In the genomic region with DNA sequence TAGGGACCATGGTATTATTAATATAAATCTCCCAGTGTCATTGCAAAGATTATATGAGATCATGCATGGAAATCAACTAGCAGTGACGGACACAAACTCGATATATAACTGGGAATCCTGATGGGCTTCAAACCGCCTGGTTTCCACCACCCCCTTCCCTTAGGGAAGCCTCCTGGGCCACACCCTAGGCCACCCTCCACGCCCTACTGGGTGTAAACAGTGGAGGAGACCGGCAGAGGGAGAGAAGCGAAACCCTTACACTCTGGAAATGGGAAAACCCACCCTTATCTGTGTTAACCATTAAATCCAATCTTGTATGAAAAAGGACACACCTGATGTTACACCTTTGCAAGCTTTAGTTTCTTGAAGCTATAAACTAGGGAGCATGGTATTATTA, we compare ENCODE assay signal across 8 cellular contexts. TPM values are rescaled to one million over a fixed set of nuclear protein-coding genes. Genes with fewer than 3 reads are reported as not detected.
A peak's percentile ranks its signal among the peaks of the same experiment; 100 is the strongest.
DNase-seq lines count a peak whose midpoint lies in the region; ATAC-seq, FAIRE-seq and TF ChIP-seq lines count a peak whose summit lies in the region.

No MANE protein-coding gene starts in this region.

- H3K9me3 ChIP-seq in SK-N-SH (no peaks in the 10 kb centered on the region), GM12878 (replicated peaks; ENCODE audit: control insufficient read depth, insufficient read depth, low read length) (no peaks in the 10 kb centered on the region; the same call in 1 of the 3 replicates), HepG2 (ENCODE audit: low read length) (peaks cover 4% of the 10 kb centered on the region; the same call in 1 of the 2 replicates)

- peaks cover 14% of the 10 kb centered on the region for H3K36me3 Mint-ChIP-seq in type B pancreatic cell
- H3K36me3 Mint-ChIP-seq in activated T-helper 1 cell treated with anti-CD3 and anti-CD28 coated beads, Interleukin-12 subunit alpha, Interleukin-12 subunit beta, Interleukin-2, Interleukin-4 antibody, amounts not matched to agents 30 ng/mL and 10 ng/mL and 1 ng/mL, durations not matched to agents 14 hours and 24 hours and 36 hours (ENCODE audit: low read depth) = peaks cover 16% of the 10 kb centered on the region

- H3K36me3 ChIP-seq in SK-N-SH (replicated peaks in 1 of 2; ENCODE audit: control insufficient read depth in 1 of 2, insufficient read depth in 2 of 2, low read length in 1 of 2) (peaks cover 20 to 22% of the 10 kb centered on the region in 2 experiments), GM12878 (ENCODE audit: control insufficient read depth in 2 of 2, insufficient read depth in 2 of 2, low read length in 1 of 2) (0 out of 4 replicates have a peak, but pooled peaks cover 0 to 4% of the 10 kb centered on the region in 2 experiments), HepG2 (replicated peaks in 1 of 2; ENCODE audit: control insufficient read depth in 1 of 2, insufficient read depth in 2 of 2, low read length in 2 of 2) (peaks cover 1 to 5% of the 10 kb centered on the region in 2 experiments; a peak in 3 of 5 replicates)

- BruUV-seq in GM12878 (replicated peaks; lab: Mats Ljungman, UMichigan) (TSS peak; percentile 87), HepG2 (replicated peaks; lab: Mats Ljungman, UMichigan) (no TSS peak)

- peaks cover 0 to 12% of the 10 kb centered on the region in 2 experiments; a peak in 2 of 4 replicates for H3K4me1 ChIP-seq in SK-N-SH (ENCODE audit: control insufficient read depth in 1 of 2, insufficient read depth in 2 of 2, low read depth in 1 of 2, low read length in 1 of 2)
- H3K4me1 ChIP-seq in GM12878 (ENCODE audit: control insufficient read depth, insufficient read depth, low read length) = no peaks in the 10 kb centered on the region
- peaks cover 34% of the 10 kb centered on the region for H3K4me1 ChIP-seq in HepG2 (ENCODE audit: insufficient read depth, low read length)

- FAIRE-seq in GM12878 (lab: Jason Lieb, UNC) (no peak), HepG2 (lab: Jason Lieb, UNC) (peak; percentile 23)

- peaks cover 3% of the 10 kb centered on the region for H3K4me1 Mint-ChIP-seq in type B pancreatic cell (ENCODE audit: unreplicated experiment)
- peaks cover 5% of the 10 kb centered on the region for H3K4me1 Mint-ChIP-seq in activated T-helper 1 cell treated with anti-CD3 and anti-CD28 coated beads, Interleukin-12 subunit alpha, Interleukin-12 subunit beta, Interleukin-2, Interleukin-4 antibody, amounts not matched to agents 30 ng/mL and 10 ng/mL and 1 ng/mL, durations not matched to agents 14 hours and 24 hours and 36 hours (ENCODE audit: low read depth)

- H3K4me3 ChIP-seq in SK-N-SH (ENCODE audit: low read depth in 2 of 2, low read length in 1 of 2) (peak overlapping the region; percentile 71 to 97), GM12878 (peak overlapping the region; percentile 89; the same call in 1 of the 2 replicates), HepG2 (replicated peaks in 1 of 3; ENCODE audit: insufficient read depth in 1 of 3, low read depth in 2 of 3, low read length in 3 of 3) (peak overlapping the region; percentile 67 to 84 (median 77))

- no peak overlapping the region for H3K27ac Mint-ChIP-seq in type B pancreatic cell
- no peak overlapping the region for H3K27ac Mint-ChIP-seq in activated T-helper 1 cell treated with anti-CD3 and anti-CD28 coated beads, Interleukin-12 subunit alpha, Interleukin-12 subunit beta, Interleukin-2, Interleukin-4 antibody, amounts not matched to agents 30 ng/mL and 10 ng/mL and 1 ng/mL, durations not matched to agents 14 hours and 24 hours and 36 hours

- H3K79me2 ChIP-seq in SK-N-SH (ENCODE audit: insufficient read depth) (peaks cover 40% of the 10 kb centered on the region), GM12878 (ENCODE audit: control insufficient read depth, insufficient read depth, low read length) (peaks cover 39% of the 10 kb centered on the region), HepG2 (ENCODE audit: insufficient read depth, low read length) (peaks cover 26% of the 10 kb centered on the region)

- in situ Hi-C loops in GM12878 (cut with MboI) (no loop called here), HepG2 (cut with HindIII; ENCODE audit: extremely low pct_ligation_motif_present, low pct_unique_long_range_greater_than_20kb) (no loop called here)

- no peaks in the 10 kb centered on the region for H3K9me3 Mint-ChIP-seq in type B pancreatic cell
- peaks cover 3% of the 10 kb centered on the region for H3K9me3 Mint-ChIP-seq in activated T-helper 1 cell treated with anti-CD3 and anti-CD28 coated beads, Interleukin-12 subunit alpha, Interleukin-12 subunit beta, Interleukin-2, Interleukin-4 antibody, amounts not matched to agents 30 ng/mL and 10 ng/mL and 1 ng/mL, durations not matched to agents 14 hours and 24 hours and 36 hours

- TF ChIP-seq POLR2A in GM12878 (IDR thresholded peaks at IDR 0.05; ENCODE audit: low read depth, low read length) = no peak
- no peak for TF ChIP-seq POLR2A in HepG2 (IDR thresholded peaks at IDR 0.05; ENCODE audit: insufficient read depth in 1 of 2, low read depth in 2 of 2, low read length in 2 of 2)

- intact Hi-C loops in GM12878 (cut with micrococcal nuclease; ENCODE audit: unreplicated experiment) (loop anchor here (5.0 kb wide), 1 partner anchor 308 kb away; no protein-coding TSS in a partner anchor), HepG2 (cut with micrococcal nuclease; ENCODE audit: unreplicated experiment) (loop anchor here (1.0 to 5.0 kb wide), 3 partner anchors 28 to 127 kb away; a partner anchor contains a TSS)
- intact Hi-C loops in activated T-helper 1 cell treated with anti-CD3 and anti-CD28 coated beads, Interleukin-12 subunit alpha, Interleukin-12 subunit beta, Interleukin-2, Interleukin-4 antibody, amounts not matched to agents 30 ng/mL and 10 ng/mL and 1 ng/mL, durations not matched to agents 14 hours and 24 hours and 36 hours (cut with micrococcal nuclease) = loop anchor here (1.0 to 10.0 kb wide), 12 partner anchors 86 to 1698 kb away; a partner anchor contains a TSS

- H3K4me2 ChIP-seq in SK-N-SH (peak overlapping the region; percentile 96), GM12878 (ENCODE audit: control insufficient read depth, insufficient read depth) (peak overlapping the region; percentile 56; the same call in 1 of the 2 replicates), HepG2 (ENCODE audit: low read depth, low read length) (peak overlapping the region; percentile 92)

- TF ChIP-seq CTCF in SK-N-SH (IDR thresholded peaks at IDR 0.05) = no peak
- no peak for TF ChIP-seq CTCF in GM12878 (IDR thresholded peaks at IDR 0.05 in 2 of 3, conservative IDR thresholded peaks at IDR 0.05 in 1 of 3; ENCODE audit: control insufficient read depth in 2 of 3, extremely low read depth in 1 of 3, insufficient read depth in 1 of 3, low read depth in 3 of 3, low read length in 3 of 3)
- TF ChIP-seq CTCF in HepG2 (CRISPR knock-in tag; IDR thresholded peaks at IDR 0.05) = no peak
- TF ChIP-seq CTCF in type B pancreatic cell (conservative IDR thresholded peaks at IDR 0.05) = peak; percentile 45

- H3K9ac ChIP-seq in SK-N-SH (peak overlapping the region; percentile 76), GM12878 (ENCODE audit: control insufficient read depth, insufficient read depth, low read length) (peak overlapping the region; percentile 55), HepG2 (ENCODE audit: insufficient read depth, low read depth, low read length) (peak overlapping the region; percentile 76)

- RAD21 ChIA-PET in GM12878 (lab: Charles Lee; ENCODE audit: unreplicated experiment) = no interaction called here

- H3K9me2 ChIP-seq in SK-N-SH = no peaks in the 10 kb centered on the region

- TF ChIP-seq EP300 in SK-N-SH (IDR thresholded peaks at IDR 0.05; ENCODE audit: borderline replicate concordance in 1 of 2, low read depth in 1 of 2, low read length in 1 of 2) = no peak
- TF ChIP-seq EP300 in GM12878 (IDR thresholded peaks at IDR 0.05; ENCODE audit: borderline replicate concordance in 1 of 2, control insufficient read depth in 1 of 2, low read depth in 2 of 2, low read length in 2 of 2) = no peak
- TF ChIP-seq EP300 in HepG2 (IDR thresholded peaks at IDR 0.05; ENCODE audit: low read depth in 2 of 2, low read length in 2 of 2) = no peak
- no peak for TF ChIP-seq EP300 in HepG2 (CRISPR knock-in tag; IDR thresholded peaks at IDR 0.05; ENCODE audit: borderline replicate concordance)

- ATAC-seq in SK-N-SH treated with all-trans-retinoic acid at 6 μM for 48 hours (no peak), GM12878 (no peak), HepG2 (peak; percentile 36), HG02623 (IDR thresholded peaks at IDR 0.05; ENCODE audit: unreplicated experiment) (no peak)

- TF ChIP-seq RAD21 in SK-N-SH (IDR thresholded peaks at IDR 0.05; ENCODE audit: low read length) (no peak), GM12878 (IDR thresholded peaks at IDR 0.05; ENCODE audit: insufficient read depth, low read depth, low read length) (no peak), HepG2 (CRISPR knock-in tag; IDR thresholded peaks at IDR 0.05) (no peak)

- no peaks in the 10 kb centered on the region for H3K27me3 Mint-ChIP-seq in type B pancreatic cell
- H3K27me3 Mint-ChIP-seq in activated T-helper 1 cell treated with anti-CD3 and anti-CD28 coated beads, Interleukin-12 subunit alpha, Interleukin-12 subunit beta, Interleukin-2, Interleukin-4 antibody, amounts not matched to agents 30 ng/mL and 10 ng/mL and 1 ng/mL, durations not matched to agents 14 hours and 24 hours and 36 hours (ENCODE audit: insufficient read depth) = peaks cover 3% of the 10 kb centered on the region

- H4K20me1 ChIP-seq in SK-N-SH (ENCODE audit: insufficient read depth) (no peaks in the 10 kb centered on the region), GM12878 (ENCODE audit: control insufficient read depth, insufficient read depth) (no peaks in the 10 kb centered on the region), HepG2 (ENCODE audit: insufficient read depth, low read length) (no peaks in the 10 kb centered on the region)

- H3K27me3 ChIP-seq in SK-N-SH (ENCODE audit: insufficient read depth) (no peaks in the 10 kb centered on the region), GM12878 (replicated peaks in 1 of 2; ENCODE audit: control insufficient read depth in 2 of 2, insufficient read depth in 2 of 2, low read length in 1 of 2) (no peaks in the 10 kb centered on the region), HepG2 (ENCODE audit: control insufficient read depth in 1 of 2, insufficient read depth in 2 of 2, low read length in 2 of 2) (no peaks in the 10 kb centered on the region; a peak in 1 of 5 replicates)

- H2AFZ ChIP-seq in SK-N-SH (ENCODE audit: low read depth) (peak overlapping the region; percentile 97), GM12878 (ENCODE audit: control insufficient read depth, low read depth, low read length) (peak overlapping the region; percentile 90), HepG2 (ENCODE audit: low read length) (peak overlapping the region; percentile 82)

- WGBS in SK-N-SH (ENCODE audit: low lambda C conversion rate) = 94% methylated on average over 6 of the region's 6 CpGs
- WGBS in GM12878 (ENCODE audit: insufficient coverage, insufficient replicate concordance, low lambda C conversion rate, missing lambda C conversion rate) = 97% methylated on average over 6 of the region's 6 CpGs
- 45% methylated on average over 6 of the region's 6 CpGs for WGBS in HepG2 (ENCODE audit: low lambda C conversion rate)

- CTCF ChIA-PET in SK-N-SH (lab: Yijun Ruan, JAX) (interaction anchor here (0.9 to 2.6 kb wide), 6 partner anchors 9 to 400 kb away, joined by 3 to 14 read pairs (median 4); a partner anchor contains a TSS), GM12878 (lab: Yijun Ruan, JAX) (interaction anchor here (1.0 to 1.4 kb wide), 2 partner anchors 9 to 16 kb away, joined by 4 read pairs; no protein-coding TSS in a partner anchor), HepG2 (lab: Yijun Ruan, JAX; ENCODE audit: low intra/inter-chr PET ratio, low total read pairs) (no interaction called here)

- H3K27ac ChIP-seq in SK-N-SH (ENCODE audit: low read depth in 2 of 2, low read length in 1 of 2) (peak overlapping the region; percentile 78 to 95; a peak in 3 of 4 replicates), GM12878 (ENCODE audit: control insufficient read depth, insufficient read depth) (peak overlapping the region; percentile 69), HepG2 (ENCODE audit: extremely low read length, insufficient read depth, low read length) (peak overlapping the region; percentile 83)

- DNase-seq in SK-N-SH (no peak), GM12878 (ENCODE audit: low read depth, low spot score) (no peak), HepG2 (ENCODE audit: low spot score) (peak; percentile 27), type B pancreatic cell (ENCODE audit: extremely low spot score, unreplicated experiment) (no peak), DMS153 (lab: John Stamatoyannopoulos, UW) (no peak)
- no peak for DNase-seq in activated T-helper 1 cell treated with anti-CD3 and anti-CD28 coated beads, Interleukin-12 subunit alpha, Interleukin-12 subunit beta, Interleukin-2, Interleukin-4 antibody, amounts not matched to agents 30 ng/mL and 10 ng/mL and 1 ng/mL, durations not matched to agents 14 hours and 24 hours and 36 hours (ENCODE audit: low spot score)

- H3K4me3 Mint-ChIP-seq in type B pancreatic cell = no peak overlapping the region
- no peak overlapping the region for H3K4me3 Mint-ChIP-seq in activated T-helper 1 cell treated with anti-CD3 and anti-CD28 coated beads, Interleukin-12 subunit alpha, Interleukin-12 subunit beta, Interleukin-2, Interleukin-4 antibody, amounts not matched to agents 30 ng/mL and 10 ng/mL and 1 ng/mL, durations not matched to agents 14 hours and 24 hours and 36 hours

- SMC1A ChIA-PET in GM12878 (lab: Charles Lee; ENCODE audit: uncharacterized antibody, unreplicated experiment) = interaction anchor here (0.7 to 1.3 kb wide), 5 partner anchors 9 to 51 kb away, joined by 3 read pairs; no protein-coding TSS in a partner anchor

- POLR2A ChIA-PET in SK-N-SH (lab: Yijun Ruan, JAX) = interaction anchor here (1.0 to 1.2 kb wide), 2 partner anchors 451 to 478 kb away, joined by 3 read pairs; no protein-coding TSS in a partner anchor
- POLR2A ChIA-PET in GM12878 (lab: Charles Lee) = interaction anchor here (0.5 kb wide), 1 partner anchor 84 kb away, joined by 4 read pairs; no protein-coding TSS in a partner anchor
- POLR2A ChIA-PET in HepG2 (lab: Yijun Ruan, JAX) = interaction anchor here (0.8 to 1.6 kb wide), 19 partner anchors 11 to 1136 kb away, joined by 3 to 16 read pairs (median 3); a partner anchor contains a TSS

- H3F3A ChIP-seq in SK-N-SH (replicated peaks; ENCODE audit: insufficient read depth) = peaks cover 5% of the 10 kb centered on the region

RNA-seq across cellular contexts. Expression of a gene that starts 0.6 kb away (rescaled TPM):
- polyA plus RNA-seq in SK-N-SH (2012; rRNA removed) = 7.7 and 10.1 TPM in 2 replicates
- 11.5 and 16.9 TPM in 2 replicates for polyA plus RNA-seq in SK-N-SH (2012; cell fraction: cytosol; rRNA removed)
- 4.1 and 9.0 TPM in 2 replicates for polyA plus RNA-seq in SK-N-SH (2012; cell fraction: nucleus; rRNA removed)
- 37.9 and 39.5 TPM in 2 replicates for total RNA-seq in GM12878 (2013; cell fraction: nucleolus; rRNA removed)
- total RNA-seq in GM12878 (2014; rRNA removed) = 12.8 and 16.1 TPM in 2 replicates
- total RNA-seq in GM12878 (2014; rRNA removed; fragmentation: Illumina TruSeq; extraction: Trizol) = 23.0 and 23.1 TPM in 2 replicates
- total RNA-seq in GM12878 (2021) = 16.0 and 17.4 TPM in 2 replicates
- polyA plus RNA-seq in GM12878 (2011; ENCODE audit: low read depth) = 11.3 TPM
- 15.5 and 20.6 TPM in 2 replicates for polyA plus RNA-seq in GM12878 (2011; rRNA removed)
- polyA plus RNA-seq in GM12878 (2011; cell fraction: cytosol; rRNA removed) = 6.7 and 7.6 TPM in 2 replicates
- polyA plus RNA-seq in GM12878 (2011; cell fraction: nucleus; rRNA removed) = 13.3 and 15.5 TPM in 2 replicates
- 15.3 and 17.1 TPM in 2 replicates for polyA plus RNA-seq in GM12878 (2012)
- 32.0 and 38.2 TPM in 2 replicates for polyA plus RNA-seq in GM12878 (2014; fragmentation: Illumina TruSeq; extraction: Trizol)
- polyA plus RNA-seq in GM12878 (2014; fragmentation: Nextera tagmentation; extraction: Ambion mirVana) = 10 to 100 TPM; 14.3 to 20.2 TPM
- 15.2 and 16.8 TPM in 2 replicates for polyA plus RNA-seq in GM12878 (2014; rRNA removed)
- 10 to 100 TPM; 24.2 to 25.0 TPM for polyA plus RNA-seq in GM12878 (2016; fragmentation: Nextera tagmentation; extraction: Ambion mirVana)
- polyA minus RNA-seq in GM12878 (2011; rRNA and poly(A)+ RNA removed) = 7.9 and 9.7 TPM in 2 replicates
- 2.8 and 3.8 TPM in 2 replicates for polyA minus RNA-seq in GM12878 (2011; cell fraction: cytosol; rRNA and poly(A)+ RNA removed)
- 7.4 and 17.0 TPM in 2 replicates for polyA minus RNA-seq in GM12878 (2011; cell fraction: nucleus; rRNA and poly(A)+ RNA removed)
- 15.2 and 18.8 TPM in 2 replicates for total RNA-seq in HepG2 (2016; rRNA removed; fragmentation: Illumina TruSeq; extraction: Trizol)
- total RNA-seq in HepG2 (2016; cell fraction: cytosol; rRNA removed; fragmentation: Illumina TruSeq; extraction: Trizol; ENCODE audit: low read depth) = 0.62 and 0.81 TPM in 2 replicates
- 14.7 and 19.2 TPM in 2 replicates for total RNA-seq in HepG2 (2016; cell fraction: insoluble cytoplasmic fraction; rRNA removed; fragmentation: Illumina TruSeq; extraction: Trizol)
- 4.0 and 4.4 TPM in 2 replicates for total RNA-seq in HepG2 (2016; cell fraction: membrane; rRNA removed; fragmentation: Illumina TruSeq; extraction: Trizol)
- total RNA-seq in HepG2 (2016; cell fraction: nucleus; rRNA removed; fragmentation: Illumina TruSeq; extraction: Trizol) = 10.7 and 10.8 TPM in 2 replicates
- polyA plus RNA-seq in HepG2 (2011; rRNA removed) = 6.0 TPM in 2 replicates
- 2.8 and 4.7 TPM in 2 replicates for polyA plus RNA-seq in HepG2 (2011; cell fraction: cytosol; rRNA removed)
- 3.9 and 4.8 TPM in 2 replicates for polyA plus RNA-seq in HepG2 (2011; cell fraction: nucleus; rRNA removed)
- 9.4 and 11.1 TPM in 2 replicates for polyA plus RNA-seq in HepG2 (2012)
- 0.67 and 0.83 TPM in 2 replicates for polyA plus RNA-seq in HepG2 (2016; cell fraction: cytosol; fragmentation: Illumina TruSeq; extraction: Trizol; ENCODE audit: low read depth)
- polyA plus RNA-seq in HepG2 (2016; cell fraction: insoluble cytoplasmic fraction; fragmentation: Illumina TruSeq; extraction: Trizol; ENCODE audit: low read depth) = 25.9 and 26.2 TPM in 2 replicates
- 3.3 and 3.8 TPM in 2 replicates for polyA plus RNA-seq in HepG2 (2016; cell fraction: membrane; fragmentation: Illumina TruSeq; extraction: Trizol; ENCODE audit: low read depth)
- polyA plus RNA-seq in HepG2 (2016; cell fraction: nucleus; fragmentation: Illumina TruSeq; extraction: Trizol; ENCODE audit: insufficient read depth, low read depth) = 15.4 and 16.5 TPM in 2 replicates
- polyA minus RNA-seq in HepG2 (2011; rRNA and poly(A)+ RNA removed; ENCODE audit: low replicate concordance) = 2.7 and 8.2 TPM in 2 replicates
- polyA minus RNA-seq in HepG2 (2011; cell fraction: cytosol; rRNA and poly(A)+ RNA removed) = 3.2 and 4.1 TPM in 2 replicates
- 13.5 and 13.8 TPM in 2 replicates for polyA minus RNA-seq in HepG2 (2011; cell fraction: nucleus; rRNA and poly(A)+ RNA removed)
- 15.2 and 19.3 TPM in 2 replicates for total RNA-seq in type B pancreatic cell (ENCODE audit: low replicate concordance)
- 24.6 and 26.3 TPM in 2 replicates for total RNA-seq in activated T-helper 1 cell treated with anti-CD3 and anti-CD28 coated beads, Interleukin-12 subunit alpha, Interleukin-12 subunit beta, Interleukin-2, Interleukin-4 antibody, amounts not matched to agents 30 ng/mL and 10 ng/mL and 1 ng/mL, durations not matched to agents 14 hours and 24 hours and 36 hours
